ENCODE assay signal across 1 cellular context in genomic region chr4:76459291-76459723, GRCh38.
TF ChIP-seq lines count a peak whose summit lies in the region.

No MANE protein-coding gene starts in this region.

TF ChIP-seq in H1, 55 proteins besides CTCF, POLR2A, EP300 and RAD21 (continued from another document):
- TF ChIP-seq CHD7 (IDR thresholded peaks at IDR 0.05; ENCODE audit: insufficient replicate concordance, low read length) (peak; percentile 3), BRCA1 (IDR thresholded peaks at IDR 0.05; ENCODE audit: low read depth, low read length) (no peak), SAP30 (IDR thresholded peaks at IDR 0.05; ENCODE audit: insufficient read depth, insufficient replicate concordance, low read length) (no peak), POLR2AphosphoS5 (IDR thresholded peaks at IDR 0.05; ENCODE audit: low read depth, low read length) (no peak; the same call in 1 of the 2 replicates), POU5F1 (IDR thresholded peaks at IDR 0.05; ENCODE audit: low read depth, low read length) (no peak), EGR1 (IDR thresholded peaks at IDR 0.05; ENCODE audit: borderline replicate concordance, low read depth, low read length) (no peak), SP4 (IDR thresholded peaks at IDR 0.05; ENCODE audit: low read length) (no peak), CEBPB (IDR thresholded peaks at IDR 0.05; ENCODE audit: low read depth, low read length) (no peak), MAFK (IDR thresholded peaks at IDR 0.05; ENCODE audit: low read depth, low read length) (peak; percentile 43; the same call in 1 of the 2 replicates), GABPA (IDR thresholded peaks at IDR 0.05; ENCODE audit: borderline replicate concordance, insufficient read depth, low read length) (no peak), GTF2F1 (IDR thresholded peaks at IDR 0.05; ENCODE audit: borderline replicate concordance, low read depth, low read length) (no peak), USF2 (IDR thresholded peaks at IDR 0.05; ENCODE audit: low read length) (no peak), BACH1 (IDR thresholded peaks at IDR 0.05; ENCODE audit: low read length) (peak; percentile 81), JUN (IDR thresholded peaks at IDR 0.05; ENCODE audit: low read depth, low read length) (peak; percentile 95), KDM5A (IDR thresholded peaks at IDR 0.05; ENCODE audit: low read length) (no peak), SIRT6 (IDR thresholded peaks at IDR 0.05; ENCODE audit: low read length) (no peak), TBP (IDR thresholded peaks at IDR 0.05; ENCODE audit: low read depth, low read length) (0 out of 2 replicates have a peak, but pooled peaks have one; percentile 22), TAF1 (IDR thresholded peaks at IDR 0.05; ENCODE audit: low read depth, low read length) (0 out of 2 replicates have a peak, but pooled peaks have one; percentile 48), HDAC6 (IDR thresholded peaks at IDR 0.05; ENCODE audit: low read depth, low read length) (no peak), SIN3A (conservative IDR thresholded peaks at IDR 0.05 in 1 of 2, IDR thresholded peaks at IDR 0.05 in 1 of 2; ENCODE audit: low read depth in 1 of 2, low read length in 2 of 2) (peak; percentile 62 to 85; a peak in 2 of 4 replicates), SRF (IDR thresholded peaks at IDR 0.05; ENCODE audit: low read depth, low read length) (peak; percentile 73; the same call in 1 of the 2 replicates), CHD2 (IDR thresholded peaks at IDR 0.05; ENCODE audit: low read length) (no peak), E2F6 (IDR thresholded peaks at IDR 0.05) (no peak), SP1 (IDR thresholded peaks at IDR 0.05; ENCODE audit: low read depth, low read length) (peak; percentile 52; the same call in 1 of the 2 replicates), CTBP2 (IDR thresholded peaks at IDR 0.05; ENCODE audit: borderline replicate concordance, insufficient read depth, insufficient read length, low read length) (peak; percentile 82), CHD1 (IDR thresholded peaks at IDR 0.05; ENCODE audit: low read depth, low read length) (no peak), CBX8 (IDR thresholded peaks at IDR 0.05; ENCODE audit: borderline replicate concordance, low read depth, low read length) (no peak), SUZ12 (IDR thresholded peaks at IDR 0.05; ENCODE audit: low read length) (no peak), MAX (IDR thresholded peaks at IDR 0.05) (no peak), ASH2L (IDR thresholded peaks at IDR 0.05; ENCODE audit: low read length) (peak; percentile 32), ZNF274 (IDR thresholded peaks at IDR 0.05; ENCODE audit: borderline replicate concordance, extremely low read depth, low read length) (no peak), EZH2 (IDR thresholded peaks at IDR 0.05; ENCODE audit: low read depth, low read length, severe bottlenecking) (no peak), CREB1 (IDR thresholded peaks at IDR 0.05) (peak; percentile 44; the same call in 1 of the 2 replicates), BCL11A (IDR thresholded peaks at IDR 0.05; ENCODE audit: low read depth in 2 of 2, low read length in 2 of 2) (no peak), SIX5 (IDR thresholded peaks at IDR 0.05; ENCODE audit: low read depth, low read length) (no peak), RBBP5 (IDR thresholded peaks at IDR 0.05; ENCODE audit: borderline replicate concordance, low read depth, low read length) (0 out of 2 replicates have a peak, but pooled peaks have one; percentile 18), NANOG (IDR thresholded peaks at IDR 0.05; ENCODE audit: insufficient read depth, low read depth, low read length, poor library complexity, severe bottlenecking) (peak; percentile 42), KDM1A (IDR thresholded peaks at IDR 0.05; ENCODE audit: borderline replicate concordance, low read length) (no peak), RFX5 (IDR thresholded peaks at IDR 0.05; ENCODE audit: borderline replicate concordance, low read depth, low read length) (no peak), YY1 (IDR thresholded peaks at IDR 0.05; ENCODE audit: low read depth, low read length) (peak; percentile 49; the same call in 1 of the 2 replicates), TCF12 (IDR thresholded peaks at IDR 0.05; ENCODE audit: low read depth, low read length) (0 out of 2 replicates have a peak, but pooled peaks have one; percentile 51), SP2 (IDR thresholded peaks at IDR 0.05; ENCODE audit: low read length) (no peak), RXRA (IDR thresholded peaks at IDR 0.05; ENCODE audit: insufficient read depth, low read depth, low read length) (no peak), NRF1 (IDR thresholded peaks at IDR 0.05; ENCODE audit: low read depth, low read length) (no peak), CBX5 (IDR thresholded peaks at IDR 0.05; ENCODE audit: low read depth, low read length) (no peak), FOSL1 (IDR thresholded peaks at IDR 0.05; ENCODE audit: insufficient read depth, low read depth, low read length) (no peak), ATF3 (IDR thresholded peaks at IDR 0.05; ENCODE audit: insufficient read depth, low read depth, low read length) (no peak), JUND (IDR thresholded peaks at IDR 0.05; ENCODE audit: low read length) (peak; percentile 92), KDM4A (IDR thresholded peaks at IDR 0.05; ENCODE audit: low read depth, low read length, severe bottlenecking) (no peak), TAF7 (optimal IDR thresholded peaks at IDR 0.05; ENCODE audit: borderline replicate concordance, low read depth, low read length) (no peak), TEAD4 (IDR thresholded peaks at IDR 0.05; ENCODE audit: low read depth, low read length) (peak; percentile 98)
